In genomic region chr16:79411357-79411756, GRCh38 we compare ENCODE assay signal across 20 cellular contexts.
DNase-seq lines count a peak whose midpoint lies in the region; ATAC-seq, FAIRE-seq and TF ChIP-seq lines count a peak whose summit lies in the region.
"Had no signal": no experiment of that assay in that cellular context is flagged by ENCODE, and none has a peak within 500 bp of the region (broad histone marks: within the 10 kb centered on the region; RNA-seq: fewer than 3 reads in every experiment).

No MANE protein-coding gene starts in this region.

- H3K4me3 Mint-ChIP-seq in activated T-cell treated with anti-CD3 and anti-CD28 coated beads, Interleukin-2, amount 50 U/mL, for 4 hours = no peak overlapping the region
- peak overlapping the region; percentile 25 for H3K4me3 Mint-ChIP-seq in stimulated activated effector memory CD8-positive, alpha-beta T cell treated with anti-CD3 and anti-CD28 coated beads, Interleukin-12 subunit alpha, Interleukin-12 subunit beta, amount 100 ng/mL, for 72 hours

- ATAC-seq in activated T-cell treated with anti-CD3 and anti-CD28 coated beads, Interleukin-2, amount 50 U/mL, for 4 hours = peak; percentile 25 to 50
- no peak for ATAC-seq in K562
- peak; percentile 68 for ATAC-seq in stimulated activated effector memory CD8-positive, alpha-beta T cell treated with anti-CD3 and anti-CD28 coated beads, Interleukin-12 subunit alpha, Interleukin-12 subunit beta, amount 100 ng/mL, for 72 hours

- H3K4me3 ChIP-seq in Loucy (ENCODE audit: low read length, poor library complexity, severe bottlenecking) (no peak overlapping the region), K562 (no peak overlapping the region)
- H3K4me3 ChIP-seq: SJSA1 had no signal

- peaks cover 3% of the 10 kb centered on the region for H3K27me3 Mint-ChIP-seq in activated T-cell treated with anti-CD3 and anti-CD28 coated beads, Interleukin-2, amount 50 U/mL, for 4 hours (ENCODE audit: low read depth)

- no peak for TF ChIP-seq EP300 in K562 (IDR thresholded peaks at IDR 0.05; ENCODE audit: low read length)

- H3K27me3 ChIP-seq in Loucy (ENCODE audit: insufficient read depth, low read length, poor library complexity, severe bottlenecking) (no peaks in the 10 kb centered on the region), K562 (ENCODE audit: control insufficient read depth in 2 of 2, insufficient read depth in 2 of 2, low read length in 2 of 2) (peaks cover 4 to 12% of the 10 kb centered on the region in 2 experiments; a peak in 3 of 5 replicates)
- H3K27me3 ChIP-seq: SJSA1 had no signal

- TF ChIP-seq CTCF in Loucy (conservative IDR thresholded peaks at IDR 0.05; ENCODE audit: low read length) (no peak), K562 (IDR thresholded peaks at IDR 0.05 in 2 of 3, conservative IDR thresholded peaks at IDR 0.05 in 1 of 3; ENCODE audit: insufficient read depth in 2 of 3, low read depth in 1 of 3, low read length in 3 of 3) (no peak)

- H3K27ac ChIP-seq in K562 (ENCODE audit: extremely low read depth, low read depth, low read length) = no peak overlapping the region
- H3K27ac ChIP-seq: C4-2B, HL-60, SJSA1 had no signal

- H3K36me3 ChIP-seq in Loucy (ENCODE audit: insufficient read depth, low read length) = no peaks in the 10 kb centered on the region
- no peaks in the 10 kb centered on the region for H3K36me3 ChIP-seq in K562 (ENCODE audit: control insufficient read depth, insufficient read depth, low read length)
- H3K36me3 ChIP-seq: SJSA1 had no signal

- peaks cover 21% of the 10 kb centered on the region for H3K4me1 Mint-ChIP-seq in activated T-cell treated with anti-CD3 and anti-CD28 coated beads, Interleukin-2, amount 50 U/mL, for 4 hours (ENCODE audit: low read depth)
- peaks cover 40% of the 10 kb centered on the region for H3K4me1 Mint-ChIP-seq in stimulated activated effector memory CD8-positive, alpha-beta T cell treated with anti-CD3 and anti-CD28 coated beads, Interleukin-12 subunit alpha, Interleukin-12 subunit beta, amount 100 ng/mL, for 72 hours

- H3K36me3 Mint-ChIP-seq in activated T-cell treated with anti-CD3 and anti-CD28 coated beads, Interleukin-2, amount 50 U/mL, for 4 hours (ENCODE audit: insufficient read depth) = no peaks in the 10 kb centered on the region
- H3K36me3 Mint-ChIP-seq in stimulated activated effector memory CD8-positive, alpha-beta T cell treated with anti-CD3 and anti-CD28 coated beads, Interleukin-12 subunit alpha, Interleukin-12 subunit beta, amount 100 ng/mL, for 72 hours = no peaks in the 10 kb centered on the region

- no peak for TF ChIP-seq POLR2A in K562 (conservative IDR thresholded peaks at IDR 0.05)

- H2AFZ ChIP-seq in Loucy (ENCODE audit: low read length) (peak overlapping the region; percentile 14; the same call in 1 of the 2 replicates), K562 (ENCODE audit: low read depth, low read length) (peak overlapping the region; percentile 76; the same call in 1 of the 2 replicates)

- in situ Hi-C loops in K562 (cut with MboI) = no loop called here

- H4K20me1 ChIP-seq in Loucy (ENCODE audit: insufficient read depth, low read length, poor library complexity, severe bottlenecking) (no peaks in the 10 kb centered on the region), K562 (replicated peaks; ENCODE audit: control insufficient read depth, insufficient read depth, low read length) (no peaks in the 10 kb centered on the region)

- CTCF ChIA-PET in K562 (lab: Yijun Ruan, JAX; ENCODE audit: low intra/inter-chr PET ratio) = no interaction called here

- H3K4me2 ChIP-seq in Loucy (ENCODE audit: low read depth, low read length, poor library complexity, severe bottlenecking) (no peak overlapping the region), K562 (ENCODE audit: insufficient read depth, low read length) (no peak overlapping the region)

- no peaks in the 10 kb centered on the region for H3K79me2 ChIP-seq in Loucy (ENCODE audit: insufficient read depth, low read length)
- no peaks in the 10 kb centered on the region for H3K79me2 ChIP-seq in K562 (ENCODE audit: control insufficient read depth, insufficient read depth, low read length)

- 0 out of 2 replicates have a peak, but pooled peaks cover 4% of the 10 kb centered on the region for H3K9me3 ChIP-seq in Loucy (ENCODE audit: insufficient read depth, low read depth, low read length)
- H3K9me3 ChIP-seq in K562 (replicated peaks; ENCODE audit: control insufficient read depth, insufficient read depth, low read depth, low read length) = peaks cover 4% of the 10 kb centered on the region; the same call in 1 of the 2 replicates
- H3K9me3 ChIP-seq: SJSA1 had no signal

- no peak for DNase-seq in activated T-cell treated with anti-CD3 and anti-CD28 coated beads, Interleukin-2, amount 50 U/mL, for 4 hours
- no peak for DNase-seq in activated T-cell treated with anti-CD3 and anti-CD28 coated beads, Interleukin-2, amount 50 U/mL, for 48 hours
- DNase-seq in K562 (ENCODE audit: extremely low read depth in 1 of 4, low spot score in 3 of 4) = no peak
- DNase-seq in stimulated activated effector memory CD8-positive, alpha-beta T cell treated with anti-CD3 and anti-CD28 coated beads, Interleukin-12 subunit alpha, Interleukin-12 subunit beta, amount 100 ng/mL, for 72 hours (ENCODE audit: low spot score in 2 of 2) = no peak
- no peak for DNase-seq in LoVo (ENCODE audit: low spot score)
- no peak for DNase-seq in stimulated activated CD4-positive, alpha-beta T cell treated with anti-CD3 and anti-CD28 coated beads, Interleukin-4, amount 100 ng/mL, for 1 hour
- DNase-seq: ACHN, DMS79 treated with DMSO at 0.1 percent for 48 hours, H7, IMR-90, Kasumi-1, NCI-H1092 treated with DMSO at 0.1 percent for 48 hours, NCI-H146, NCI-H2029 treated with DMSO at 0.1 percent for 48 hours, NCI-H2171, NCI-H526 had no signal

- H3K9ac ChIP-seq in Loucy (ENCODE audit: low read depth, low read length, poor library complexity, severe bottlenecking) = no peak overlapping the region
- H3K9ac ChIP-seq in K562 (ENCODE audit: insufficient read depth in 1 of 2, low read depth in 2 of 2, low read length in 2 of 2) = no peak overlapping the region

- no peaks in the 10 kb centered on the region for H3K9me3 Mint-ChIP-seq in activated T-cell treated with anti-CD3 and anti-CD28 coated beads, Interleukin-2, amount 50 U/mL, for 4 hours
- peaks cover 2% of the 10 kb centered on the region for H3K9me3 Mint-ChIP-seq in stimulated activated effector memory CD8-positive, alpha-beta T cell treated with anti-CD3 and anti-CD28 coated beads, Interleukin-12 subunit alpha, Interleukin-12 subunit beta, amount 100 ng/mL, for 72 hours

- no peak for FAIRE-seq in K562 (lab: Jason Lieb, UNC)

- no TSS peak for BruUV-seq in K562 (replicated peaks; lab: Mats Ljungman, UMichigan)

- no peaks in the 10 kb centered on the region for H3F3A ChIP-seq in Loucy (ENCODE audit: low read depth)

- H3K4me1 ChIP-seq in Loucy (ENCODE audit: insufficient read depth, low read length, poor library complexity, severe bottlenecking) (peaks cover 36% of the 10 kb centered on the region), K562 (replicated peaks in 1 of 2; ENCODE audit: control insufficient read depth in 2 of 2, insufficient read depth in 2 of 2, low read length in 2 of 2) (peaks cover 0 to 11% of the 10 kb centered on the region in 2 experiments; a peak in 3 of 5 replicates)
- H3K4me1 ChIP-seq: SJSA1 had no signal

- POLR2A ChIA-PET in K562 (lab: Yijun Ruan, JAX) = no interaction called here

- intact Hi-C loops in K562 (cut with micrococcal nuclease) = no loop called here

- H3K9me2 ChIP-seq in Loucy (replicated peaks; ENCODE audit: low read depth, low read length) = no peaks in the 10 kb centered on the region

- H3K9me1 ChIP-seq in K562 (ENCODE audit: control insufficient read depth, insufficient read depth, low read length) = no peaks in the 10 kb centered on the region

- peak overlapping the region; percentile 84 for H3K27ac Mint-ChIP-seq in stimulated activated effector memory CD8-positive, alpha-beta T cell treated with anti-CD3 and anti-CD28 coated beads, Interleukin-12 subunit alpha, Interleukin-12 subunit beta, amount 100 ng/mL, for 72 hours

- no peak for TF ChIP-seq RAD21 in K562 (CRISPR knock-in tag; conservative IDR thresholded peaks at IDR 0.05 in 1 of 2, IDR thresholded peaks at IDR 0.05 in 1 of 2)

TF ChIP-seq in K562, 482 proteins besides CTCF, POLR2A, EP300 and RAD21:
- TF ChIP-seq PHF21A (IDR thresholded peaks at IDR 0.05; ENCODE audit: borderline replicate concordance, low read depth) (no peak), TAF7 (tag; IDR thresholded peaks at IDR 0.05) (no peak), TAL1 (IDR thresholded peaks at IDR 0.05) (no peak), PHTF2 (CRISPR knock-in tag; IDR thresholded peaks at IDR 0.05) (no peak), SMARCC2 (IDR thresholded peaks at IDR 0.05; ENCODE audit: low read depth) (no peak), SMAD3 (CRISPR knock-in tag; conservative IDR thresholded peaks at IDR 0.05) (no peak), EZH2 (IDR thresholded peaks at IDR 0.05; ENCODE audit: borderline replicate concordance, low read depth, low read length) (no peak)
TF ChIP-seq in K562: peak in this region for 0.
